In genomic region chr6:122818866-122819265, GRCh38 we compare ENCODE assay signal across 25 cellular contexts.
DNase-seq lines count a peak whose midpoint lies in the region; FAIRE-seq lines count a peak whose summit lies in the region.
"Had no signal": no experiment of that assay in that cellular context is flagged by ENCODE, and none has a peak within 500 bp of the region (broad histone marks: within the 10 kb centered on the region; RNA-seq: fewer than 3 reads in every experiment).

No MANE protein-coding gene starts in this region.

- FAIRE-seq in RCC 7860 (lab: Jason Lieb, UNC): peak; percentile 60
- FAIRE-seq: H54, HTR-8/SVneo, small intestine had no signal

- DNase-seq in NCI-H1092 treated with DMSO at 0.1 percent for 48 hours (lab: John Stamatoyannopoulos, UW) (peak; percentile 20), NCI-H1092 (lab: John Stamatoyannopoulos, UW) (no peak), NCI-H1930 (lab: John Stamatoyannopoulos, UW) (peak; percentile 51 to 73), RCC 7860 (ENCODE audit: low spot score) (no peak), pons (ENCODE audit: low spot score) (peak; percentile 97), kidney tubule cell (ENCODE audit: low spot score) (no peak), retina (no peak)
- no peak for DNase-seq in stimulated activated CD4-positive, alpha-beta T cell treated with anti-CD3 and anti-CD28 coated beads, Interleukin-4, amount 100 ng/mL, for 4 hours
- DNase-seq: activated CD4-positive, alpha-beta memory T cell treated with anti-CD3 and anti-CD28 coated beads for 36 hours; activated CD8-positive, alpha-beta memory T cell treated with anti-CD3 and anti-CD28 coated beads, Interleukin-2, amount 50 U/mL, for 48 hours; activated naive CD8-positive, alpha-beta T cell treated with anti-CD3 and anti-CD28 coated beads, Interleukin-2, amount 50 U/mL, for 24 hours; AML-193; CD8-positive, alpha-beta memory T cell; effector CD4-positive, alpha-beta T cell; KBM-7; left cardiac atrium; mammary epithelial cell; NK-92 treated with Interleukin-12 subunit alpha and Interleukin-12 subunit beta, amount 100 ng/mL, for 24 hours; SJCRH30; small intestine; stimulated activated CD4-positive, alpha-beta T cell treated with anti-CD3 and anti-CD28 coated beads, Interleukin-1b, Interleukin-23, amount 100 ng/mL, for 48 hours; T-helper 1 cell; upper lobe of left lung had no signal

Comparison
In these comparisons a context has a peak if more than half of its experiments do, and no peak if none do; other contexts are left out.
1. DNase-seq: peak in NCI-H1092 treated with DMSO at 0.1 percent for 48 hours (single experiment), NCI-H1930 (2 of 2) and pons (single experiment); none in NCI-H1092 (single experiment), RCC 7860 (single experiment), stimulated activated CD4-positive, alpha-beta T cell treated with anti-CD3 and anti-CD28 coated beads, Interleukin-4, amount 100 ng/mL, for 4 hours (0 of 2), kidney tubule cell (single experiment) and retina (single experiment).